ENCODE assay signal across 12 cellular contexts in the genomic region with DNA sequence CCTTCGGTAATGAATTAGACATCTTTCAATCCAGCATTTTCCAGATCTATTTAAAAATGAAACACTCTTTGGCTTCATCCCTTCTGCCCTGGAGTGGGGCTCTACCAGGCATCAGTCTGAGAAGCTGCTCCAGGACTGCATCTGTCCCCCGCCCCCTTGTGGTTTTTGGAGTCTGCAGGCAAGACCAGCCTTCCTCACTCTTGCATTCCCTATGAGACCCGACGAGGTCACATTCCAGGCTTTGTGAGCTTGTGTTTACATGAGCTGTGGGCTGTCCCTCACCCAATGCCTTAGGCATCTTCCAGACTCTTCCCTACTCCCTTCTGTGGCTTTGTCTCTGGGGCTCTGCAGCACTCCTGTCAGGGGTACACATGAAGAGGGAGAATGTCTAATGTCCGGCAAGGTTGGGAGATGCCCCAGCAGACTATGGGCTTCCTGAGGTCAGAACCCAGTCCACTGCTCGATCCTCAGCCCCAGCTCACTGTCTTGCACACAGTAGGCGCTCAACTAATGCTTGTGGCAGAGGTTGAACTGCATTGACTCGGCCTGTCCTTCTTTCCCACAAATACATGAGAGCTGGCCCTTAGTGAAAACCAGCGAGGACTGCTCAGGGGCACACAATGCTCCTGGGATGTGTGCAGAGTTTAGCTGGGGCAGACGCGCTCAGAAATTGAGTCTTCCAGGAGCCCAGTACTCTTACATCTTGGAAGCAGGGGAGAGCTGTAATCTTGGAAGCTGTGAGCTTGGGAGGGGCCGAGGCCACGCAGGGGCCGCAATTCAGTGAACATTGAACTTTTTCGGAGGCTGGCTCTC. TPM values are rescaled to one million over a fixed set of nuclear protein-coding genes. Genes with fewer than 3 reads are reported as not detected.
DNase-seq lines count a peak whose midpoint lies in the region; ATAC-seq and TF ChIP-seq lines count a peak whose summit lies in the region.
"Had no signal": no experiment of that assay in that cellular context is flagged by ENCODE, and none has a peak within 500 bp of the region (broad histone marks: within the 10 kb centered on the region; RNA-seq: fewer than 3 reads in every experiment).

No MANE protein-coding gene starts in this region.

- intact Hi-C loops in left ventricle myocardium inferior (cut with micrococcal nuclease), result loop anchor here (10.0 kb wide), 1 partner anchor 1272 kb away; no protein-coding TSS in a partner anchor

- H3K4me3 ChIP-seq in cardiac muscle cell, result no peak overlapping the region
- no peak overlapping the region for H3K4me3 ChIP-seq in left ventricle myocardium inferior
- H3K4me3 ChIP-seq: GM12878, pancreas, tibial artery had no signal

- H3K27me3 ChIP-seq in cardiac muscle cell (no peaks in the 10 kb centered on the region), left ventricle myocardium inferior (ENCODE audit: low read depth) (peaks cover 42% of the 10 kb centered on the region)
- H3K27me3 ChIP-seq: pancreas had no signal

- ATAC-seq in HG03280 (IDR thresholded peaks at IDR 0.05; ENCODE audit: unreplicated experiment) (no peak), GM18502 (IDR thresholded peaks at IDR 0.05; ENCODE audit: poor library complexity, unreplicated experiment) (no peak)

- H3K36me3 ChIP-seq in cardiac muscle cell, result no peaks in the 10 kb centered on the region
- no peaks in the 10 kb centered on the region for H3K36me3 ChIP-seq in left ventricle myocardium inferior
- H3K36me3 ChIP-seq: pancreas, tibial artery had no signal

- TF ChIP-seq CTCF in cardiac muscle cell (IDR thresholded peaks at IDR 0.05; ENCODE audit: low read depth, low read length) (peak; percentile 33), left ventricle myocardium inferior (IDR thresholded peaks at IDR 0.05; ENCODE audit: borderline replicate concordance) (no peak)

- DNase-seq in cardiac muscle cell (ENCODE audit: low read depth in 1 of 2, low spot score in 1 of 2), result peak; percentile 50 to 54
- no peak for DNase-seq in left ventricle myocardium inferior
- DNase-seq in SW480 (ENCODE audit: low spot score), result peak; percentile 43
- DNase-seq in iris pigment epithelial cell (ENCODE audit: low read depth), result peak; percentile 38
- no peak for DNase-seq in NCI-H2227 (lab: John Stamatoyannopoulos, UW; ENCODE audit: unreplicated experiment)
- DNase-seq in NCI-H128 (lab: John Stamatoyannopoulos, UW; ENCODE audit: unreplicated experiment), result no peak
- DNase-seq: tibial artery had no signal

- H3K27ac ChIP-seq in cardiac muscle cell (no peak overlapping the region), left ventricle myocardium inferior (replicated peaks) (no peak overlapping the region)
- H3K27ac ChIP-seq: C4-2B, pancreas, tibial artery had no signal

- H3K4me1 ChIP-seq in cardiac muscle cell (ENCODE audit: low read depth) (no peaks in the 10 kb centered on the region), left ventricle myocardium inferior (peaks cover 3% of the 10 kb centered on the region)
- H3K4me1 ChIP-seq: pancreas, tibial artery had no signal

- no peaks in the 10 kb centered on the region for H3K9me3 ChIP-seq in cardiac muscle cell (ENCODE audit: low read depth)
- H3K9me3 ChIP-seq in left ventricle myocardium inferior (replicated peaks), result no peaks in the 10 kb centered on the region
- H3K9me3 ChIP-seq: pancreas, tibial artery had no signal

RNA-seq across cellular contexts. Expression of a gene that starts 11.6 kb away (rescaled TPM):
- total RNA-seq in cardiac muscle cell, result 32.7 and 34.6 TPM in 2 replicates
- 42.6 and 44.6 TPM in 2 replicates for polyA plus RNA-seq in cardiac muscle cell
- total RNA-seq in left ventricle myocardium inferior, result 44.5 TPM

Comparison
In these comparisons a context has a peak if more than half of its experiments do, and no peak if none do; other contexts are left out.
1. DNase-seq: peak in cardiac muscle cell (2 of 2), SW480 (single experiment) and iris pigment epithelial cell (single experiment); none in left ventricle myocardium inferior (single experiment), NCI-H2227 (single experiment) and NCI-H128 (single experiment).